Comparison of ENCODE assay signal across 8 cellular contexts in genomic region chr6:137926207-137926731, GRCh38. TPM values are rescaled to one million over a fixed set of nuclear protein-coding genes. Genes with fewer than 3 reads are reported as not detected.
DNase-seq lines count a peak whose midpoint lies in the region; ATAC-seq, FAIRE-seq and TF ChIP-seq lines count a peak whose summit lies in the region.

No MANE protein-coding gene starts in this region.

- TF ChIP-seq RAD21 in K562 (CRISPR knock-in tag; conservative IDR thresholded peaks at IDR 0.05 in 1 of 2, IDR thresholded peaks at IDR 0.05 in 1 of 2): no peak

- TF ChIP-seq CTCF in K562 (IDR thresholded peaks at IDR 0.05 in 2 of 3, conservative IDR thresholded peaks at IDR 0.05 in 1 of 3; ENCODE audit: insufficient read depth in 2 of 3, low read depth in 1 of 3, low read length in 3 of 3) (no peak), natural killer cell (IDR thresholded peaks at IDR 0.05) (no peak)

- H3K36me3 ChIP-seq in HUES64 (ENCODE audit: insufficient read depth, low read length) (no peaks in the 10 kb centered on the region), K562 (ENCODE audit: control insufficient read depth, insufficient read depth, low read length) (no peaks in the 10 kb centered on the region)

- peaks cover 0 to 3% of the 10 kb centered on the region in 2 donors for H3K27me3 Mint-ChIP-seq in natural killer cell (ENCODE audit: low read depth in 2 of 2)

- H3K9ac ChIP-seq in HUES64 (ENCODE audit: low read depth, low read length): no peak overlapping the region; the same call in 1 of the 2 replicates
- no peak overlapping the region for H3K9ac ChIP-seq in K562 (ENCODE audit: insufficient read depth in 1 of 2, low read depth in 2 of 2, low read length in 2 of 2)

- no peak for TF ChIP-seq POLR2A in K562 (conservative IDR thresholded peaks at IDR 0.05)

- H3K36me3 Mint-ChIP-seq in natural killer cell: no peaks in the 10 kb centered on the region

- peak; percentile 68 for ATAC-seq in K562
- ATAC-seq in natural killer cell: no peak
- ATAC-seq in HG02884 (IDR thresholded peaks at IDR 0.05; ENCODE audit: unreplicated experiment): no peak
- ATAC-seq in HG02973 (IDR thresholded peaks at IDR 0.05; ENCODE audit: unreplicated experiment): no peak

- H3K4me1 Mint-ChIP-seq in natural killer cell: peaks cover 28 to 40% of the 10 kb centered on the region in 2 donors

- peak overlapping the region; percentile 67 to 90 for H3K27ac Mint-ChIP-seq in natural killer cell

- CTCF ChIA-PET in K562 (lab: Yijun Ruan, JAX; ENCODE audit: low intra/inter-chr PET ratio): no interaction called here

- no peaks in the 10 kb centered on the region for H3K79me2 ChIP-seq in K562 (ENCODE audit: control insufficient read depth, insufficient read depth, low read length)

- intact Hi-C loops in K562 (cut with micrococcal nuclease) (no loop called here), natural killer cell (cut with micrococcal nuclease) (loop anchor here (2.0 to 5.0 kb wide), 4 partner anchors 54 to 211 kb away; no protein-coding TSS in a partner anchor)

- H3K27ac ChIP-seq in HUES64 (ENCODE audit: low read depth, low read length) (no peak overlapping the region), K562 (ENCODE audit: extremely low read depth, low read depth, low read length) (no peak overlapping the region)

- WGBS in HUES64: 43% methylated on average over 1 of the region's 1 CpG
- WGBS in K562 (ENCODE audit: insufficient coverage, low coverage, missing lambda C conversion rate): 10% methylated on average over 1 of the region's 1 CpG

- no TSS peak for BruUV-seq in K562 (replicated peaks; lab: Mats Ljungman, UMichigan)

- H3K9me3 Mint-ChIP-seq in natural killer cell: no peaks in the 10 kb centered on the region

- no peaks in the 10 kb centered on the region for H3K9me1 ChIP-seq in K562 (ENCODE audit: control insufficient read depth, insufficient read depth, low read length)

- peak overlapping the region; percentile 52 for H3K4me3 Mint-ChIP-seq in natural killer cell

- H3K9me3 ChIP-seq in HUES64 (ENCODE audit: insufficient read depth, low read depth, low read length) (no peaks in the 10 kb centered on the region), K562 (replicated peaks; ENCODE audit: control insufficient read depth, insufficient read depth, low read depth, low read length) (no peaks in the 10 kb centered on the region)

- peak; percentile 40; the same call in 1 of the 2 replicates for TF ChIP-seq EP300 in K562 (IDR thresholded peaks at IDR 0.05; ENCODE audit: low read length)

- in situ Hi-C loops in K562 (cut with MboI): no loop called here

- DNase-seq in COLO668 (lab: John Stamatoyannopoulos, UW; ENCODE audit: unreplicated experiment) (peak; percentile 4), K562 (ENCODE audit: extremely low read depth in 1 of 4, low spot score in 3 of 4) (peak; percentile 33 to 57 (median 48)), natural killer cell (no peak), DMS 273 (lab: John Stamatoyannopoulos, UW; ENCODE audit: unreplicated experiment) (no peak), amygdala (lab: John Stamatoyannopoulos, UW) (no peak)

- POLR2A ChIA-PET in K562 (lab: Yijun Ruan, JAX): interaction anchor here (0.6 to 3.7 kb wide), 7 partner anchors 8 to 1955 kb away, joined by 3 to 14 read pairs (median 3); no protein-coding TSS in a partner anchor

- no peaks in the 10 kb centered on the region for H4K20me1 ChIP-seq in K562 (replicated peaks; ENCODE audit: control insufficient read depth, insufficient read depth, low read length)

- H3K4me3 ChIP-seq in HUES64 (ENCODE audit: low read length) (0 out of 2 replicates have a peak overlapping the region, but pooled peaks have one; percentile 16), K562 (no peak overlapping the region)

- peaks cover 28% of the 10 kb centered on the region for H3K4me1 ChIP-seq in HUES64 (ENCODE audit: insufficient read depth, low read length)
- peaks cover 4 to 32% of the 10 kb centered on the region in 2 experiments; a peak in 4 of 5 replicates for H3K4me1 ChIP-seq in K562 (replicated peaks in 1 of 2; ENCODE audit: control insufficient read depth in 2 of 2, insufficient read depth in 2 of 2, low read length in 2 of 2)

- peak overlapping the region; percentile 77 for H2AFZ ChIP-seq in K562 (ENCODE audit: low read depth, low read length)

- no peaks in the 10 kb centered on the region for H3K27me3 ChIP-seq in HUES64 (ENCODE audit: insufficient read depth, low read length)
- H3K27me3 ChIP-seq in K562 (ENCODE audit: control insufficient read depth in 2 of 2, insufficient read depth in 2 of 2, low read length in 2 of 2): no peaks in the 10 kb centered on the region

- FAIRE-seq in K562 (lab: Jason Lieb, UNC): no peak

- H3K4me2 ChIP-seq in K562 (ENCODE audit: insufficient read depth, low read length): peak overlapping the region; percentile 15; the same call in 1 of the 2 replicates

TF ChIP-seq in K562, 482 proteins besides CTCF, POLR2A, EP300 and RAD21 (continues in another document):
- TF ChIP-seq FOXK2 (conservative IDR thresholded peaks at IDR 0.05 in 1 of 2, IDR thresholded peaks at IDR 0.05 in 1 of 2; ENCODE audit: low read depth in 2 of 2) (0 out of 4 replicates have a peak, but pooled peaks of 1 of the 2 experiments have one; percentile 37), ZNF384 (IDR thresholded peaks at IDR 0.05; ENCODE audit: low read depth, low read length) (no peak), NR2C1 (IDR thresholded peaks at IDR 0.05) (no peak), NR2C1 (tag; IDR thresholded peaks at IDR 0.05) (no peak), DACH1 (IDR thresholded peaks at IDR 0.05; ENCODE audit: partially characterized antibody) (peak; percentile 77), FOS (IDR thresholded peaks at IDR 0.05; ENCODE audit: extremely low read depth, insufficient read length) (no peak), TGIF2 (CRISPR knock-in tag; IDR thresholded peaks at IDR 0.05) (no peak), MCM7 (IDR thresholded peaks at IDR 0.05) (no peak), SNRNP70 (optimal IDR thresholded peaks at IDR 0.05; ENCODE audit: low read depth, low read length) (no peak), GATAD2B (IDR thresholded peaks at IDR 0.05; ENCODE audit: borderline replicate concordance) (no peak), MCM2 (IDR thresholded peaks at IDR 0.05; ENCODE audit: low read depth) (no peak), TFAP4 (CRISPR knock-in tag; IDR thresholded peaks at IDR 0.05; ENCODE audit: borderline replicate concordance) (peak; percentile 80; the same call in 1 of the 2 replicates), PYGO2 (tag; IDR thresholded peaks at IDR 0.05) (no peak), NFE2 (IDR thresholded peaks at IDR 0.05; ENCODE audit: low read depth) (no peak), ZNF174 (CRISPR knock-in tag; IDR thresholded peaks at IDR 0.05) (no peak), NCOA2 (IDR thresholded peaks at IDR 0.05; ENCODE audit: partially characterized antibody in 2 of 2) (no peak), SETDB1 (IDR thresholded peaks at IDR 0.05; ENCODE audit: low read length) (no peak), ILF3 (IDR thresholded peaks at IDR 0.05; ENCODE audit: borderline replicate concordance) (no peak), MXD1 (CRISPR knock-in tag; IDR thresholded peaks at IDR 0.05; ENCODE audit: borderline replicate concordance, poor library complexity, severe bottlenecking) (no peak), ZBTB7A (IDR thresholded peaks at IDR 0.05; ENCODE audit: borderline replicate concordance, control insufficient read depth, low read depth, low read length) (no peak), ZNF212 (CRISPR knock-in tag; IDR thresholded peaks at IDR 0.05) (no peak)

RNA-seq across cellular contexts. Expression of gene TNFAIP3, which starts 59.2 kb away (rescaled TPM):
- 1.8 TPM for polyA plus RNA-seq in HUES64 (2013, experiment 1 of 2)
- 4.6 TPM for polyA plus RNA-seq in HUES64 (2013, experiment 2 of 2)
- 14.3 and 18.6 TPM in 2 replicates for total RNA-seq in K562 (2011; cell fraction: chromatin; rRNA removed; ENCODE audit: low replicate concordance)
- total RNA-seq in K562 (2011; cell fraction: nucleolus; rRNA removed): 8.0 and 9.1 TPM in 2 replicates
- 10.2 and 11.3 TPM in 2 replicates for total RNA-seq in K562 (2011; cell fraction: nucleoplasm; rRNA removed)
- 5.9 and 6.2 TPM in 2 replicates for total RNA-seq in K562 (2014; rRNA removed)
- 6.5 and 6.9 TPM in 2 replicates for total RNA-seq in K562 (2014; rRNA removed; fragmentation: Illumina TruSeq; extraction: Trizol)
- 4.6 TPM in 2 replicates for total RNA-seq in K562 (2015; rRNA removed; fragmentation: Illumina TruSeq; extraction: Trizol)
- 12.5 and 17.0 TPM in 2 replicates for total RNA-seq in K562 (2021)
- polyA plus RNA-seq in K562 (2011; rRNA removed): 6.4 and 11.8 TPM in 2 replicates
- polyA plus RNA-seq in K562 (2011; cell fraction: cytosol; rRNA removed): 2.5 and 5.0 TPM in 2 replicates
- 21.1 and 33.6 TPM in 2 replicates for polyA plus RNA-seq in K562 (2011; cell fraction: nucleus; rRNA removed)
- 5.7 and 26.6 TPM in 2 replicates for polyA plus RNA-seq in K562 (2012)
- polyA plus RNA-seq in K562 (2014; fragmentation: Illumina TruSeq; extraction: Trizol): 9.8 and 11.5 TPM in 2 replicates
- polyA plus RNA-seq in K562 (2014; fragmentation: Nextera tagmentation; extraction: Ambion mirVana): 1 to 10 TPM in 1 of 2 experiments, under 1 TPM in 1; 0.79 to 1.3 TPM
- 9.2 and 9.5 TPM in 2 replicates for polyA plus RNA-seq in K562 (2014; rRNA removed)
- polyA minus RNA-seq in K562 (2011; rRNA and poly(A)+ RNA removed): 5.4 and 11.3 TPM in 2 replicates
- 2.9 and 4.6 TPM in 2 replicates for polyA minus RNA-seq in K562 (2011; cell fraction: cytosol; rRNA and poly(A)+ RNA removed)
- 6.7 and 20.5 TPM in 2 replicates for polyA minus RNA-seq in K562 (2011; cell fraction: nucleus; rRNA and poly(A)+ RNA removed)
- total RNA-seq in natural killer cell: 1,000 to 10,000 TPM; 1,163 to 1,298 (median 1,241) TPM

Comparison
In these comparisons a context has a peak if more than half of its experiments do, and no peak if none do; other contexts are left out.
1. DNase-seq: peak in COLO668 (single experiment) and K562 (4 of 4); none in natural killer cell (single experiment), DMS 273 (single experiment) and amygdala (0 of 56).
2. RNA of gene TNFAIP3, which starts 59.2 kb away (total RNA-seq): 1,163 to 1,298 TPM in natural killer cell; 4.6 to 18.6 TPM in K562; every median in the first group is over 10 times any median in the second.